18 cellular contexts compared by ENCODE assay signal in genomic region chr12:39081910-39082309, GRCh38.
DNase-seq lines count a peak whose midpoint lies in the region; ATAC-seq, FAIRE-seq and TF ChIP-seq lines count a peak whose summit lies in the region.
"Had no signal": no experiment of that assay in that cellular context is flagged by ENCODE, and none has a peak within 500 bp of the region (broad histone marks: within the 10 kb centered on the region; RNA-seq: fewer than 3 reads in every experiment).

No MANE protein-coding gene starts in this region.

- no peaks in the 10 kb centered on the region for H3K27me3 Mint-ChIP-seq in MCF 10A (ENCODE audit: insufficient read depth, unreplicated experiment)
- no peaks in the 10 kb centered on the region for H3K27me3 Mint-ChIP-seq in stimulated activated memory B cell treated with anti-CD40 and anti-IgM and Interleukin-4, amounts not matched to agents 10 μg/mL and 1 μg/mL and 100 μg/mL, for 72 hours
- H3K27me3 Mint-ChIP-seq: CD4-positive, alpha-beta T cell had no signal

- intact Hi-C loops in mammary epithelial cell (cut with micrococcal nuclease) (no loop called here), MCF 10A (cut with micrococcal nuclease) (no loop called here), GM12878 (cut with micrococcal nuclease; ENCODE audit: unreplicated experiment) (no loop called here)

- RAD21 ChIA-PET in GM12878 (lab: Charles Lee; ENCODE audit: unreplicated experiment), result interaction anchor here (1.3 kb wide), 2 partner anchors 161 to 177 kb away, joined by 3 to 4 read pairs; partner anchors contain the start of gene CPNE8

- H3K9me3 ChIP-seq in mammary epithelial cell (replicated peaks; ENCODE audit: insufficient read depth, low read length) (no peaks in the 10 kb centered on the region), GM12878 (replicated peaks; ENCODE audit: control insufficient read depth, insufficient read depth, low read length) (no peaks in the 10 kb centered on the region)
- H3K9me3 ChIP-seq: A549, Caco-2, HAP-1 had no signal

- in situ Hi-C loops in mammary epithelial cell (cut with MboI; ENCODE audit: low sequenced_read_pairs in 2 of 2), result no loop called here
- in situ Hi-C loops in GM12878 (cut with MboI), result no loop called here
- in situ Hi-C loops in GM13976 (cut with MboI; ENCODE audit: low sequenced_read_pairs, unreplicated experiment), result no loop called here

- H3K27me3 ChIP-seq in mammary epithelial cell (ENCODE audit: insufficient read depth, low read length) (no peaks in the 10 kb centered on the region), GM12878 (replicated peaks in 1 of 2; ENCODE audit: control insufficient read depth in 2 of 2, insufficient read depth in 2 of 2, low read length in 1 of 2) (no peaks in the 10 kb centered on the region)

- SMC1A ChIA-PET in GM12878 (lab: Charles Lee; ENCODE audit: uncharacterized antibody, unreplicated experiment), result interaction anchor here (0.7 to 1.9 kb wide), 6 partner anchors 15 to 168 kb away, joined by 3 to 4 read pairs (median 3); no protein-coding TSS in a partner anchor

- H3K4me3 ChIP-seq in mammary epithelial cell (replicated peaks in 1 of 3; ENCODE audit: insufficient read depth in 1 of 3, low read depth in 2 of 3, low read length in 3 of 3) (no peak overlapping the region), LNCaP clone FGC (ENCODE audit: low read depth, low read length) (no peak overlapping the region), GM12878 (no peak overlapping the region)
- H3K4me3 ChIP-seq: A549, HAP-1 had no signal

- H2AFZ ChIP-seq in mammary epithelial cell (ENCODE audit: low read depth, low read length), result peak overlapping the region; percentile 3
- no peak overlapping the region for H2AFZ ChIP-seq in GM12878 (ENCODE audit: control insufficient read depth, low read depth, low read length)

- CTCF ChIA-PET in mammary epithelial cell (lab: Charles Lee; ENCODE audit: low non-redundant PET) (no interaction called here), MCF 10A (lab: Yijun Ruan, JAX) (interaction anchor here (0.6 to 1.0 kb wide), 2 partner anchors 21 to 236 kb away, joined by 3 to 5 read pairs; no protein-coding TSS in a partner anchor), GM12878 (lab: Yijun Ruan, JAX) (interaction anchor here (1.0 to 1.3 kb wide), 2 partner anchors 161 to 191 kb away, joined by 4 read pairs; no protein-coding TSS in a partner anchor)

- H4K20me1 ChIP-seq in mammary epithelial cell (ENCODE audit: insufficient read depth, low read length), result no peaks in the 10 kb centered on the region
- no peaks in the 10 kb centered on the region for H4K20me1 ChIP-seq in GM12878 (ENCODE audit: control insufficient read depth, insufficient read depth)

- TF ChIP-seq RAD21 in GM12878 (IDR thresholded peaks at IDR 0.05; ENCODE audit: insufficient read depth, low read depth, low read length), result no peak

- POLR2A ChIA-PET in MCF 10A (lab: Yijun Ruan, JAX) (interaction anchor here (0.7 kb wide), 2 partner anchors 51 to 177 kb away, joined by 3 to 4 read pairs; no protein-coding TSS in a partner anchor), GM12878 (lab: Charles Lee) (no interaction called here)

- ATAC-seq in GM12878 (peak; percentile 87), GM21390 (IDR thresholded peaks at IDR 0.05; ENCODE audit: unreplicated experiment) (no peak)
- no peak for ATAC-seq in stimulated activated memory B cell treated with anti-CD40 and anti-IgM and Interleukin-4, amounts not matched to agents 10 μg/mL and 1 μg/mL and 100 μg/mL, for 72 hours
- ATAC-seq: A549 had no signal

- no peaks in the 10 kb centered on the region for H3K4me1 Mint-ChIP-seq in MCF 10A (ENCODE audit: insufficient read depth, unreplicated experiment)
- H3K4me1 Mint-ChIP-seq in stimulated activated memory B cell treated with anti-CD40 and anti-IgM and Interleukin-4, amounts not matched to agents 10 μg/mL and 1 μg/mL and 100 μg/mL, for 72 hours, result no peaks in the 10 kb centered on the region

- BruUV-seq in mammary epithelial cell (replicated peaks; lab: Mats Ljungman, UMichigan), result no TSS peak
- BruUV-seq in MCF 10A (replicated peaks; lab: Mats Ljungman, UMichigan), result no TSS peak
- BruUV-seq in GM12878 (replicated peaks; lab: Mats Ljungman, UMichigan), result no TSS peak

- 87% methylated on average over 1 of the region's 1 CpG for WGBS in mammary epithelial cell (ENCODE audit: low coverage, missing lambda C conversion rate)
- 0% methylated on average over 1 of the region's 1 CpG for WGBS in GM12878 (ENCODE audit: insufficient coverage, insufficient replicate concordance, low lambda C conversion rate, missing lambda C conversion rate)

- H3K4me2 ChIP-seq in mammary epithelial cell (ENCODE audit: insufficient read depth, low read depth, low read length), result no peak overlapping the region
- no peak overlapping the region for H3K4me2 ChIP-seq in GM12878 (ENCODE audit: control insufficient read depth, insufficient read depth)
- H3K4me2 ChIP-seq: A549 had no signal

- no peak overlapping the region for H3K9ac ChIP-seq in mammary epithelial cell (ENCODE audit: insufficient read depth, low read length)
- no peak overlapping the region for H3K9ac ChIP-seq in GM12878 (ENCODE audit: control insufficient read depth, insufficient read depth, low read length)

- FAIRE-seq in GM12878 (lab: Jason Lieb, UNC), result peak; percentile 47
- FAIRE-seq: A549, D721Med, G401.6 had no signal

- no peaks in the 10 kb centered on the region for H3K4me1 ChIP-seq in mammary epithelial cell (ENCODE audit: insufficient read depth, low read length)
- no peaks in the 10 kb centered on the region for H3K4me1 ChIP-seq in GM12878 (ENCODE audit: control insufficient read depth, insufficient read depth, low read length)
- H3K4me1 ChIP-seq: A549, Caco-2 had no signal

- no peak overlapping the region for H3K27ac ChIP-seq in mammary epithelial cell (ENCODE audit: insufficient read depth, low read depth, low read length)
- no peak overlapping the region for H3K27ac ChIP-seq in GM12878 (ENCODE audit: control insufficient read depth, insufficient read depth)
- H3K27ac ChIP-seq: 22Rv1, A549, C4-2B, HL-60 had no signal

- H3K36me3 ChIP-seq in mammary epithelial cell (ENCODE audit: insufficient read depth, low read length), result no peaks in the 10 kb centered on the region
- no peaks in the 10 kb centered on the region for H3K36me3 ChIP-seq in GM12878 (ENCODE audit: control insufficient read depth in 2 of 2, insufficient read depth in 2 of 2, low read length in 1 of 2)
- H3K36me3 ChIP-seq: HAP-1 had no signal

- H3K4me3 Mint-ChIP-seq in MCF 10A (ENCODE audit: unreplicated experiment), result no peak overlapping the region
- H3K4me3 Mint-ChIP-seq in stimulated activated memory B cell treated with anti-CD40 and anti-IgM and Interleukin-4, amounts not matched to agents 10 μg/mL and 1 μg/mL and 100 μg/mL, for 72 hours, result no peak overlapping the region
- H3K4me3 Mint-ChIP-seq: CD4-positive, alpha-beta T cell had no signal

- no peak; a peak in 2 of 4 replicates for TF ChIP-seq EP300 in GM12878 (IDR thresholded peaks at IDR 0.05; ENCODE audit: borderline replicate concordance in 1 of 2, control insufficient read depth in 1 of 2, low read depth in 2 of 2, low read length in 2 of 2)

- H3K36me3 Mint-ChIP-seq in MCF 10A (ENCODE audit: insufficient read depth, unreplicated experiment), result no peaks in the 10 kb centered on the region
- H3K36me3 Mint-ChIP-seq in stimulated activated memory B cell treated with anti-CD40 and anti-IgM and Interleukin-4, amounts not matched to agents 10 μg/mL and 1 μg/mL and 100 μg/mL, for 72 hours, result no peaks in the 10 kb centered on the region

- H3K79me2 ChIP-seq in mammary epithelial cell (ENCODE audit: insufficient read depth, low read length) (no peaks in the 10 kb centered on the region), GM12878 (ENCODE audit: control insufficient read depth, insufficient read depth, low read length) (no peaks in the 10 kb centered on the region)

- TF ChIP-seq CTCF in mammary epithelial cell (conservative IDR thresholded peaks at IDR 0.05 in 1 of 2, IDR thresholded peaks at IDR 0.05 in 1 of 2; ENCODE audit: extremely low read depth in 1 of 2, insufficient read depth in 1 of 2, low read depth in 1 of 2, low read length in 2 of 2), result no peak
- TF ChIP-seq CTCF in MCF 10A (IDR thresholded peaks at IDR 0.05; ENCODE audit: unreplicated experiment), result no peak
- TF ChIP-seq CTCF in LNCaP clone FGC (IDR thresholded peaks at IDR 0.05; ENCODE audit: control insufficient read depth, extremely low read depth, insufficient read depth), result no peak
- TF ChIP-seq CTCF in GM12878 (IDR thresholded peaks at IDR 0.05 in 2 of 3, conservative IDR thresholded peaks at IDR 0.05 in 1 of 3; ENCODE audit: control insufficient read depth in 2 of 3, extremely low read depth in 1 of 3, insufficient read depth in 1 of 3, low read depth in 3 of 3, low read length in 3 of 3), result no peak
- TF ChIP-seq CTCF in GM13976 (IDR thresholded peaks at IDR 0.05; ENCODE audit: borderline replicate concordance, control extremely low read depth, extremely low read depth, insufficient read depth, missing control alignments), result no peak

- DNase-seq in mammary epithelial cell (no peak), MCF 10A (ENCODE audit: unreplicated experiment) (no peak), LNCaP clone FGC (ENCODE audit: low read depth) (peak; percentile 46), GM12878 (ENCODE audit: low read depth, low spot score) (peak; percentile 27), GM13976 (ENCODE audit: low spot score) (no peak), occipital lobe (lab: John Stamatoyannopoulos, UW) (no peak)
- DNase-seq: AML-193; Caco-2; CD4-positive, alpha-beta T cell had no signal

- no peak for TF ChIP-seq POLR2A in GM12878 (IDR thresholded peaks at IDR 0.05; ENCODE audit: low read depth, low read length)

- H3K9me3 Mint-ChIP-seq in MCF 10A (ENCODE audit: unreplicated experiment), result no peaks in the 10 kb centered on the region
- H3K9me3 Mint-ChIP-seq in stimulated activated memory B cell treated with anti-CD40 and anti-IgM and Interleukin-4, amounts not matched to agents 10 μg/mL and 1 μg/mL and 100 μg/mL, for 72 hours, result peaks cover 3% of the 10 kb centered on the region
- H3K9me3 Mint-ChIP-seq: CD4-positive, alpha-beta T cell had no signal

- H3K27ac Mint-ChIP-seq in MCF 10A (ENCODE audit: low read depth, unreplicated experiment), result no peak overlapping the region
- no peak overlapping the region for H3K27ac Mint-ChIP-seq in stimulated activated memory B cell treated with anti-CD40 and anti-IgM and Interleukin-4, amounts not matched to agents 10 μg/mL and 1 μg/mL and 100 μg/mL, for 72 hours
- H3K27ac Mint-ChIP-seq: CD4-positive, alpha-beta T cell had no signal

- dilution Hi-C loops in mammary epithelial cell (cut with HindIII; ENCODE audit: low sequenced_read_pairs), result no loop called here

Comparison
In these comparisons a context has a peak if more than half of its experiments do, and no peak if none do; other contexts are left out.
1. DNase-seq: peak in LNCaP clone FGC (single experiment) and GM12878 (single experiment); none in mammary epithelial cell (single experiment), MCF 10A (single experiment), GM13976 (single experiment) and occipital lobe (single experiment).